Comparison of ENCODE assay signal across 1 cellular context in the genomic region with DNA sequence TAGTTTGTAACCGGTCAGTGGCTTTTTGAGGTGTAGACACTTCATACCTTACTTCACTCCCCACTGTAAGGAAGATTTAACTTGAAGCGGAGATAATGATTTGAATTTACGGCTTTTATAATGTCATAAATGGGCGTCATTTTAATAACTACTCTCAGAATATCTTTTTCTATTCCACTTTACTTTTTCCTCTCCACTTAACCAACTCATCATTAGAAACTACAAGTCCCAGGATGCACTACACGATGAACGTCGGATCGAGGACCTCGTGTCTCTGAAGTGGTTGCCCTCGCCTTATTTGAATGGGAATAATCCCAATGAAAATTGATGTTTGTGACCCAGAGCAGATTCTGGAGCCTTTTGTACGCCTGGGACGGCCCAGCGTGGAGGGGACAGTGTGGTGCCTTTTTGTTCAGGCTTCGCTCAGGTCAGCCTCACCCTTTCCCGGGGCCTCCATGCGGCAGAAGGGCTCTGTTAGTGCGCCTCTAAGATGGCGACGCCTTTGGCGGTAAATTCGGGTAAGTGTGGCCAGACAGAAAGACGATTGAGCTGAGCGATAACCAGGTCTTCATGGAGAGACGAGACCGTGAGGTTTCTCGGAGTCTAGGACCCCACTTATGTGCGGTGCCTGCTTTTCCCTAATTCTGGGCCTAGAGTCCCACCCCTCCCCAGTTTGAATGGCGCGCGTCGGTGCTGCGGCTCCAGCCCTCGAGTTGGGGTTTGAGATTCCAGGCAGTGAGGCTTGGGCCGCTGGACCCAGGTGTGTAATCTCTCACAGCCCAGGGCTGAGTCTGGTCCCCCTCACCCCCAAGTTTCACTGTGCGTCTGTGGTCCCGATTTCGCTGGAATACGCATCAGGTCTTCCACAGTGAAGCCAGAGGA.
TF ChIP-seq lines count a peak whose summit lies in the region.

A gene with protein sequence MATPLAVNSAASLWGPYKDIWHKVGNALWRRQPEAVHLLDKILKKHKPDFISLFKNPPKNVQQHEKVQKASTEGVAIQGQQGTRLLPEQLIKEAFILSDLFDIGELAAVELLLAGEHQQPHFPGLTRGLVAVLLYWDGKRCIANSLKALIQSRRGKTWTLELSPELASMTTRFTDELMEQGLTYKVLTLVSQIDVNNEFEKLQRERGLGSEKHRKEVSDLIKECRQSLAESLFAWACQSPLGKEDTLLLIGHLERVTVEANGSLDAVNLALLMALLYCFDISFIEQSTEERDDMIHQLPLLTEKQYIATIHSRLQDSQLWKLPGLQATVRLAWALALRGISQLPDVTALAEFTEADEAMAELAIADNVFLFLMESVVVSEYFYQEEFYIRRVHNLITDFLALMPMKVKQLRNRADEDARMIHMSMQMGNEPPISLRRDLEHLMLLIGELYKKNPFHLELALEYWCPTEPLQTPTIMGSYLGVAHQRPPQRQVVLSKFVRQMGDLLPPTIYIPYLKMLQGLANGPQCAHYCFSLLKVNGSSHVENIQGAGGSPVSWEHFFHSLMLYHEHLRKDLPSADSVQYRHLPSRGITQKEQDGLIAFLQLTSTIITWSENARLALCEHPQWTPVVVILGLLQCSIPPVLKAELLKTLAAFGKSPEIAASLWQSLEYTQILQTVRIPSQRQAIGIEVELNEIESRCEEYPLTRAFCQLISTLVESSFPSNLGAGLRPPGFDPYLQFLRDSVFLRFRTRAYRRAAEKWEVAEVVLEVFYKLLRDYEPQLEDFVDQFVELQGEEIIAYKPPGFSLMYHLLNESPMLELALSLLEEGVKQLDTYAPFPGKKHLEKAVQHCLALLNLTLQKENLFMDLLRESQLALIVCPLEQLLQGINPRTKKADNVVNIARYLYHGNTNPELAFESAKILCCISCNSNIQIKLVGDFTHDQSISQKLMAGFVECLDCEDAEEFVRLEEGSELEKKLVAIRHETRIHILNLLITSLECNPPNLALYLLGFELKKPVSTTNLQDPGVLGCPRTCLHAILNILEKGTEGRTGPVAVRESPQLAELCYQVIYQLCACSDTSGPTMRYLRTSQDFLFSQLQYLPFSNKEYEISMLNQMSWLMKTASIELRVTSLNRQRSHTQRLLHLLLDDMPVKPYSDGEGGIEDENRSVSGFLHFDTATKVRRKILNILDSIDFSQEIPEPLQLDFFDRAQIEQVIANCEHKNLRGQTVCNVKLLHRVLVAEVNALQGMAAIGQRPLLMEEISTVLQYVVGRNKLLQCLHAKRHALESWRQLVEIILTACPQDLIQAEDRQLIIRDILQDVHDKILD (N-terminal part only) (plus strand): TSS at position 463 of the 882 bp plus-strand sequence. CDS start 28 bp downstream, at position 491.

TF ChIP-seq in HepG2, 621 proteins besides CTCF, POLR2A, EP300 and RAD21 (continued from another document and continues in another):
- TF ChIP-seq, protein P1, sequence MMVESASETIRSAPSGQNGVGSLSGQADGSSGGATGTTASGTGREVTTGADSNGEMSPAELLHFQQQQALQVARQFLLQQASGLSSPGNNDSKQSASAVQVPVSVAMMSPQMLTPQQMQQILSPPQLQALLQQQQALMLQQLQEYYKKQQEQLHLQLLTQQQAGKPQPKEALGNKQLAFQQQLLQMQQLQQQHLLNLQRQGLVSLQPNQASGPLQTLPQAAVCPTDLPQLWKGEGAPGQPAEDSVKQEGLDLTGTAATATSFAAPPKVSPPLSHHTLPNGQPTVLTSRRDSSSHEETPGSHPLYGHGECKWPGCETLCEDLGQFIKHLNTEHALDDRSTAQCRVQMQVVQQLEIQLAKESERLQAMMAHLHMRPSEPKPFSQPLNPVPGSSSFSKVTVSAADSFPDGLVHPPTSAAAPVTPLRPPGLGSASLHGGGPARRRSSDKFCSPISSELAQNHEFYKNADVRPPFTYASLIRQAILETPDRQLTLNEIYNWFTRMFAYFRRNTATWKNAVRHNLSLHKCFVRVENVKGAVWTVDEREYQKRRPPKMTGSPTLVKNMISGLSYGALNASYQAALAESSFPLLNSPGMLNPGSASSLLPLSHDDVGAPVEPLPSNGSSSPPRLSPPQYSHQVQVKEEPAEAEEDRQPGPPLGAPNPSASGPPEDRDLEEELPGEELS (CRISPR knock-in tag; IDR thresholded peaks at IDR 0.05): 0 out of 2 replicates have a peak, but pooled peaks have one; percentile 36
- TF ChIP-seq ZNF34 (CRISPR knock-in tag; IDR thresholded peaks at IDR 0.05; ENCODE audit: borderline replicate concordance): no peak
- 0 out of 2 replicates have a peak, but pooled peaks have one; percentile 20 for TF ChIP-seq ELF4 (CRISPR knock-in tag; IDR thresholded peaks at IDR 0.05; ENCODE audit: borderline replicate concordance)
- TF ChIP-seq HMG20A (CRISPR knock-in tag; IDR thresholded peaks at IDR 0.05; ENCODE audit: borderline replicate concordance): no peak
- peak; percentile 29; the same call in 1 of the 2 replicates for TF ChIP-seq ZNF441 (CRISPR knock-in tag; IDR thresholded peaks at IDR 0.05; ENCODE audit: borderline replicate concordance)
- TF ChIP-seq SP5 (CRISPR knock-in tag; IDR thresholded peaks at IDR 0.05; ENCODE audit: borderline replicate concordance, low read depth): 0 out of 2 replicates have a peak, but pooled peaks have one; percentile 8
- TF ChIP-seq FOSL2 (CRISPR knock-in tag; IDR thresholded peaks at IDR 0.05): peak; percentile 52
- TF ChIP-seq ZNF33B (CRISPR knock-in tag; IDR thresholded peaks at IDR 0.05): 0 out of 2 replicates have a peak, but pooled peaks have one; percentile 48
- TF ChIP-seq MTA3 (CRISPR knock-in tag; IDR thresholded peaks at IDR 0.05): no peak
- peak; percentile 78; the same call in 1 of the 2 replicates for TF ChIP-seq ZNF274 (CRISPR knock-in tag; IDR thresholded peaks at IDR 0.05)
- TF ChIP-seq DR1 (CRISPR knock-in tag; IDR thresholded peaks at IDR 0.05): peak; percentile 54; the same call in 1 of the 2 replicates
- TF ChIP-seq, protein P2, sequence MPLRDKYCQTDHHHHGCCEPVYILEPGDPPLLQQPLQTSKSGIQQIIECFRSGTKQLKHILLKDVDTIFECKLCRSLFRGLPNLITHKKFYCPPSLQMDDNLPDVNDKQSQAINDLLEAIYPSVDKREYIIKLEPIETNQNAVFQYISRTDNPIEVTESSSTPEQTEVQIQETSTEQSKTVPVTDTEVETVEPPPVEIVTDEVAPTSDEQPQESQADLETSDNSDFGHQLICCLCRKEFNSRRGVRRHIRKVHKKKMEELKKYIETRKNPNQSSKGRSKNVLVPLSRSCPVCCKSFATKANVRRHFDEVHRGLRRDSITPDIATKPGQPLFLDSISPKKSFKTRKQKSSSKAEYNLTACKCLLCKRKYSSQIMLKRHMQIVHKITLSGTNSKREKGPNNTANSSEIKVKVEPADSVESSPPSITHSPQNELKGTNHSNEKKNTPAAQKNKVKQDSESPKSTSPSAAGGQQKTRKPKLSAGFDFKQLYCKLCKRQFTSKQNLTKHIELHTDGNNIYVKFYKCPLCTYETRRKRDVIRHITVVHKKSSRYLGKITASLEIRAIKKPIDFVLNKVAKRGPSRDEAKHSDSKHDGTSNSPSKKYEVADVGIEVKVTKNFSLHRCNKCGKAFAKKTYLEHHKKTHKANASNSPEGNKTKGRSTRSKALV (CRISPR knock-in tag; IDR thresholded peaks at IDR 0.05): peak; percentile 74; the same call in 1 of the 2 replicates
- no peak for TF ChIP-seq HOXD1 (CRISPR knock-in tag; IDR thresholded peaks at IDR 0.05)
- peak; percentile 93 for TF ChIP-seq PHF8 (CRISPR knock-in tag; IDR thresholded peaks at IDR 0.05)
- peak; percentile 94 for TF ChIP-seq IRF2 (CRISPR knock-in tag; IDR thresholded peaks at IDR 0.05)
- TF ChIP-seq U2AF1 (optimal IDR thresholded peaks at IDR 0.05; ENCODE audit: low read depth, low read length): no peak
- peak; percentile 69 for TF ChIP-seq ZNF746 (CRISPR knock-in tag; IDR thresholded peaks at IDR 0.05)
- TF ChIP-seq ZFP82 (CRISPR knock-in tag; IDR thresholded peaks at IDR 0.05; ENCODE audit: borderline replicate concordance): 0 out of 2 replicates have a peak, but pooled peaks have one; percentile 78
- TF ChIP-seq SAP130 (CRISPR knock-in tag; IDR thresholded peaks at IDR 0.05; ENCODE audit: low read depth): peak; percentile 88
- TF ChIP-seq KLF11 (CRISPR knock-in tag; IDR thresholded peaks at IDR 0.05): peak; percentile 50; the same call in 1 of the 2 replicates
- no peak for TF ChIP-seq THYN1 (CRISPR knock-in tag; IDR thresholded peaks at IDR 0.05; ENCODE audit: borderline replicate concordance, low read depth)
- TF ChIP-seq SIN3B (IDR thresholded peaks at IDR 0.05; ENCODE audit: low read length): peak; percentile 85
- TF ChIP-seq ZFX (CRISPR knock-in tag; IDR thresholded peaks at IDR 0.05; ENCODE audit: low read depth): peak; percentile 91; the same call in 1 of the 2 replicates
- no peak for TF ChIP-seq PTBP1 (IDR thresholded peaks at IDR 0.05; ENCODE audit: low read depth, low read length, poor library complexity, severe bottlenecking)
- TF ChIP-seq DMAP1 (CRISPR knock-in tag; IDR thresholded peaks at IDR 0.05): peak; percentile 89; the same call in 1 of the 2 replicates
- peak; percentile 84 for TF ChIP-seq BRD4 (CRISPR knock-in tag; IDR thresholded peaks at IDR 0.05)
- TF ChIP-seq ESRRA (CRISPR knock-in tag; IDR thresholded peaks at IDR 0.05; ENCODE audit: low read depth): no peak
- TF ChIP-seq, protein P3, sequence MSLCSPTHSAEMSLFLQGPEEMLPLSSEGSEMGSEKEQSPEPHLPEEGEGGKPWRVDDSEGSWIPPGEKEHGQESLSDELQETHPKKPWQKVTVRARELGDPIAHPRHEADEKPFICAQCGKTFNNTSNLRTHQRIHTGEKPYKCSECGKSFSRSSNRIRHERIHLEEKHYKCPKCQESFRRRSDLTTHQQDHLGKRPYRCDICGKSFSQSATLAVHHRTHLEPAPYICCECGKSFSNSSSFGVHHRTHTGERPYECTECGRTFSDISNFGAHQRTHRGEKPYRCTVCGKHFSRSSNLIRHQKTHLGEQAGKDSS (CRISPR knock-in tag; IDR thresholded peaks at IDR 0.05; ENCODE audit: borderline replicate concordance, low read depth): no peak; the same call in 1 of the 2 replicates
- TF ChIP-seq, protein P4, sequence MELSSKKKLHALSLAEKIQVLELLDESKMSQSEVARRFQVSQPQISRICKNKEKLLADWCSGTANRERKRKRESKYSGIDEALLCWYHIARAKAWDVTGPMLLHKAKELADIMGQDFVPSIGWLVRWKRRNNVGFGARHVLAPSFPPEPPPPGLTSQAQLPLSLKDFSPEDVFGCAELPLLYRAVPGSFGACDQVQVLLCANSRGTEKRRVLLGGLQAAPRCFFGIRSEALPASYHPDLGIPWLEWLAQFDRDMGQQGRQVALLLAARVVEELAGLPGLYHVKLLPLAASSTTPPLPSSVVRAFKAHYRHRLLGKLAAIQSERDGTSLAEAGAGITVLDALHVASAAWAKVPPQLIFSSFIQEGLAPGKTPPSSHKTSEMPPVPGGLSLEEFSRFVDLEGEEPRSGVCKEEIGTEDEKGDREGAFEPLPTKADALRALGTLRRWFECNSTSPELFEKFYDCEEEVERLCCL (CRISPR knock-in tag; IDR thresholded peaks at IDR 0.05; ENCODE audit: borderline replicate concordance): no peak; the same call in 1 of the 2 replicates
- 0 out of 2 replicates have a peak, but pooled peaks have one; percentile 35 for TF ChIP-seq BCL3 (CRISPR knock-in tag; IDR thresholded peaks at IDR 0.05)
- TF ChIP-seq ZNF12 (CRISPR knock-in tag; IDR thresholded peaks at IDR 0.05): no peak
- no peak for TF ChIP-seq ATRX (CRISPR knock-in tag; IDR thresholded peaks at IDR 0.05; ENCODE audit: borderline replicate concordance)
- peak; percentile 73; the same call in 1 of the 2 replicates for TF ChIP-seq RFXAP (CRISPR knock-in tag; IDR thresholded peaks at IDR 0.05; ENCODE audit: borderline replicate concordance)
- TF ChIP-seq SALL2 (CRISPR knock-in tag; IDR thresholded peaks at IDR 0.05): 0 out of 2 replicates have a peak, but pooled peaks have one; percentile 43
- TF ChIP-seq BORCS8-MEF2B (CRISPR knock-in tag; IDR thresholded peaks at IDR 0.05): peak; percentile 58; the same call in 1 of the 2 replicates
- peak; percentile 85 for TF ChIP-seq KMT2B (CRISPR knock-in tag; IDR thresholded peaks at IDR 0.05)
- peak; percentile 11; the same call in 1 of the 2 replicates for TF ChIP-seq ZNF460 (CRISPR knock-in tag; IDR thresholded peaks at IDR 0.05; ENCODE audit: borderline replicate concordance)
- no peak for TF ChIP-seq PLRG1 (conservative IDR thresholded peaks at IDR 0.05)
- peak; percentile 80; the same call in 1 of the 2 replicates for TF ChIP-seq ZNF556 (CRISPR knock-in tag; IDR thresholded peaks at IDR 0.05; ENCODE audit: borderline replicate concordance)
- no peak for TF ChIP-seq HNRNPUL1 (IDR thresholded peaks at IDR 0.05; ENCODE audit: low read depth, low read length)
- TF ChIP-seq, protein P5, sequence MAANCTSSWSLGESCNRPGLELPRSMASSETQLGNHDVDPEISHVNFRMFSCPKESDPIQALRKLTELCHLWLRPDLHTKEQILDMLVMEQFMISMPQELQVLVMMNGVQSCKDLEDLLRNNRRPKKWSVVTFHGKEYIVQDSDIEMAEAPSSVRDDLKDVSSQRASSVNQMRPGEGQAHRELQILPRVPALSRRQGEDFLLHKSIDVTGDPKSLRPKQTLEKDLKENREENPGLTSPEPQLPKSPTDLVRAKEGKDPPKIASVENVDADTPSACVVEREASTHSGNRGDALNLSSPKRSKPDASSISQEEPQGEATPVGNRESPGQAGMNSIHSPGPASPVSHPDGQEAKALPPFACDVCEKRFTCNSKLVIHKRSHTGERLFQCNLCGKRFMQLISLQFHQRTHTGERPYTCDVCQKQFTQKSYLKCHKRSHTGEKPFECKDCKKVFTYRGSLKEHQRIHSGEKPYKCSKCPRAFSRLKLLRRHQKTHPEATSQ (CRISPR knock-in tag; IDR thresholded peaks at IDR 0.05; ENCODE audit: borderline replicate concordance): peak; percentile 75; the same call in 1 of the 2 replicates
- no peak for TF ChIP-seq ZNF879 (CRISPR knock-in tag; IDR thresholded peaks at IDR 0.05)
- peak; percentile 45; the same call in 1 of the 2 replicates for TF ChIP-seq ELF3 (CRISPR knock-in tag; IDR thresholded peaks at IDR 0.05)
- TF ChIP-seq TARDBP (CRISPR knock-in tag; IDR thresholded peaks at IDR 0.05): peak; percentile 45; the same call in 1 of the 2 replicates
- TF ChIP-seq GFI1 (CRISPR knock-in tag; IDR thresholded peaks at IDR 0.05; ENCODE audit: borderline replicate concordance): peak; percentile 75
- TF ChIP-seq SMAD9 (CRISPR knock-in tag; IDR thresholded peaks at IDR 0.05): no peak; the same call in 1 of the 2 replicates
- TF ChIP-seq KDM6A (CRISPR knock-in tag; IDR thresholded peaks at IDR 0.05; ENCODE audit: low read depth): no peak
- TF ChIP-seq MLLT10 (CRISPR knock-in tag; IDR thresholded peaks at IDR 0.05): no peak
- TF ChIP-seq ZNF891 (CRISPR knock-in tag; IDR thresholded peaks at IDR 0.05): peak; percentile 97
- no peak for TF ChIP-seq KAT2B (IDR thresholded peaks at IDR 0.05; ENCODE audit: borderline replicate concordance, low read depth, low read length)
- peak; percentile 72 for TF ChIP-seq ZNF543 (CRISPR knock-in tag; IDR thresholded peaks at IDR 0.05)
